Comparison of ENCODE assay signal across 22 cellular contexts in genomic region chr11:9594267-9595046, GRCh38. TPM values are rescaled to one million over a fixed set of nuclear protein-coding genes. Genes with fewer than 3 reads are reported as not detected.
DNase-seq lines count a peak whose midpoint lies in the region; ATAC-seq and TF ChIP-seq lines count a peak whose summit lies in the region.
"Had no signal": no experiment of that assay in that cellular context is flagged by ENCODE, and none has a peak within 500 bp of the region (broad histone marks: within the 10 kb centered on the region; RNA-seq: fewer than 3 reads in every experiment).

No MANE protein-coding gene starts in this region.

- no peaks in the 10 kb centered on the region for H3K9me2 ChIP-seq in OCI-LY1 (ENCODE audit: low read depth, low read length)

- TF ChIP-seq CTCF in Calu3 (IDR thresholded peaks at IDR 0.05; ENCODE audit: unreplicated experiment): no peak
- TF ChIP-seq CTCF in GM13976 (IDR thresholded peaks at IDR 0.05; ENCODE audit: borderline replicate concordance, control extremely low read depth, extremely low read depth, insufficient read depth, missing control alignments): no peak
- no peak for TF ChIP-seq CTCF in OCI-LY1 (IDR thresholded peaks at IDR 0.05; ENCODE audit: low read length)
- TF ChIP-seq CTCF in heart left ventricle (IDR thresholded peaks at IDR 0.05): no peak

- no peak for ATAC-seq in heart left ventricle
- ATAC-seq: foreskin keratinocyte; naive thymus-derived CD8-positive, alpha-beta T cell had no signal

- H3K27ac ChIP-seq in OCI-LY1 (ENCODE audit: low read depth, low read length, poor library complexity, severe bottlenecking) (peak overlapping the region; percentile 87), heart left ventricle (no peak overlapping the region)
- H3K27ac ChIP-seq: breast epithelium, foreskin keratinocyte, Peyer's patch, prostate gland, stomach, upper lobe of left lung had no signal

- no peak overlapping the region for H3K4me3 Mint-ChIP-seq in Calu3 (ENCODE audit: low read depth, unreplicated experiment)
- no peak overlapping the region for H3K4me3 Mint-ChIP-seq in activated T-cell treated with anti-CD3 and anti-CD28 coated beads, Interleukin-2, amount 50 U/mL, for 24 hours
- H3K4me3 Mint-ChIP-seq: naive thymus-derived CD8-positive, alpha-beta T cell had no signal

- H3K27me3 Mint-ChIP-seq in Calu3 (ENCODE audit: unreplicated experiment): no peaks in the 10 kb centered on the region
- H3K27me3 Mint-ChIP-seq in activated T-cell treated with anti-CD3 and anti-CD28 coated beads, Interleukin-2, amount 50 U/mL, for 24 hours: no peaks in the 10 kb centered on the region

- H3K4me1 ChIP-seq in OCI-LY1 (ENCODE audit: insufficient read depth, low read length, severe bottlenecking): peaks cover 53% of the 10 kb centered on the region
- H3K4me1 ChIP-seq in heart left ventricle: no peaks in the 10 kb centered on the region
- H3K4me1 ChIP-seq: breast epithelium, Peyer's patch, prostate gland, stomach, upper lobe of left lung had no signal

- peak overlapping the region; percentile 55 for H3K4me2 ChIP-seq in OCI-LY1 (ENCODE audit: low read length)

- CTCF ChIA-PET in Calu3 (lab: Charles Lee): interaction anchor here (0.6 to 1.0 kb wide), 2 partner anchors 18 to 1401 kb away, joined by 3 to 5 read pairs; no protein-coding TSS in a partner anchor

- H3K9me3 Mint-ChIP-seq in Calu3 (ENCODE audit: low read depth, unreplicated experiment): no peaks in the 10 kb centered on the region
- H3K9me3 Mint-ChIP-seq in activated T-cell treated with anti-CD3 and anti-CD28 coated beads, Interleukin-2, amount 50 U/mL, for 24 hours: no peaks in the 10 kb centered on the region
- H3K9me3 Mint-ChIP-seq: naive thymus-derived CD8-positive, alpha-beta T cell had no signal

- intact Hi-C loops in Calu3 (cut with micrococcal nuclease; ENCODE audit: unreplicated experiment): no loop called here
- intact Hi-C loops in heart left ventricle (cut with DNase I): no loop called here

- H3K4me3 ChIP-seq in OCI-LY1 (ENCODE audit: low read depth, low read length, poor library complexity, severe bottlenecking) (peak overlapping the region; percentile 19), heart left ventricle (no peak overlapping the region)
- H3K4me3 ChIP-seq: breast epithelium, Peyer's patch, prostate gland, stomach, upper lobe of left lung had no signal

- DNase-seq in Calu3: no peak
- DNase-seq in GM13976 (ENCODE audit: low spot score): peak; percentile 15
- DNase-seq in kidney tubule cell (ENCODE audit: low spot score): peak; percentile 38
- no peak for DNase-seq in heart left ventricle
- no peak for DNase-seq in HK-2 (ENCODE audit: unreplicated experiment)
- no peak for DNase-seq in activated T-cell treated with anti-CD3 and anti-CD28 coated beads, Interleukin-2, amount 50 U/mL, for 24 hours
- DNase-seq: activated CD4-positive, alpha-beta T cell treated with anti-CD3 and anti-CD28 coated beads for 1 hour; cortex of kidney; foreskin keratinocyte; hippocampal formation; mammary epithelial cell; naive thymus-derived CD8-positive, alpha-beta T cell; NCI-H2171; NCI-H82; Peyer's patch; stimulated activated CD4-positive, alpha-beta T cell treated with anti-CD3 and anti-CD28 coated beads, Interleukin-2, amount 100 ng/mL, for 24 hours; stomach; T-helper 9 cell had no signal

- in situ Hi-C loops in GM13976 (cut with MboI; ENCODE audit: low sequenced_read_pairs, unreplicated experiment): no loop called here

- H3K4me1 Mint-ChIP-seq in Calu3 (ENCODE audit: low read depth, unreplicated experiment): peaks cover 11% of the 10 kb centered on the region
- no peaks in the 10 kb centered on the region for H3K4me1 Mint-ChIP-seq in activated T-cell treated with anti-CD3 and anti-CD28 coated beads, Interleukin-2, amount 50 U/mL, for 24 hours (ENCODE audit: low read depth)

- H3K9ac ChIP-seq in OCI-LY1 (ENCODE audit: low read length): peak overlapping the region; percentile 42; the same call in 1 of the 2 replicates

- 82 to 85% (median 84%) methylated on average over 11 of the region's 11 CpGs for WGBS in heart left ventricle, 4 donors

- H2AFZ ChIP-seq in OCI-LY1 (ENCODE audit: low read length): no peak overlapping the region

- H3K27me3 ChIP-seq in OCI-LY1 (ENCODE audit: insufficient read depth, low read length) (no peaks in the 10 kb centered on the region), heart left ventricle (no peaks in the 10 kb centered on the region)
- H3K27me3 ChIP-seq: breast epithelium, foreskin keratinocyte, Peyer's patch, stomach, upper lobe of left lung had no signal

- H4K20me1 ChIP-seq in OCI-LY1 (ENCODE audit: insufficient read depth, low read length): no peaks in the 10 kb centered on the region

- TF ChIP-seq POLR2A in heart left ventricle (IDR thresholded peaks at IDR 0.05): no peak

- peaks cover 12% of the 10 kb centered on the region for H3K36me3 Mint-ChIP-seq in Calu3 (ENCODE audit: insufficient read depth, unreplicated experiment)
- peaks cover 20% of the 10 kb centered on the region for H3K36me3 Mint-ChIP-seq in activated T-cell treated with anti-CD3 and anti-CD28 coated beads, Interleukin-2, amount 50 U/mL, for 24 hours (ENCODE audit: low read depth)
- H3K36me3 Mint-ChIP-seq: naive thymus-derived CD8-positive, alpha-beta T cell had no signal

- H3K9me3 ChIP-seq in OCI-LY1 (ENCODE audit: low read length) (no peaks in the 10 kb centered on the region), heart left ventricle (no peaks in the 10 kb centered on the region)
- H3K9me3 ChIP-seq: breast epithelium, Peyer's patch, prostate gland, stomach, upper lobe of left lung had no signal

- H3K27ac Mint-ChIP-seq in Calu3 (ENCODE audit: unreplicated experiment): peak overlapping the region; percentile 4
- no peak overlapping the region for H3K27ac Mint-ChIP-seq in activated T-cell treated with anti-CD3 and anti-CD28 coated beads, Interleukin-2, amount 50 U/mL, for 24 hours
- H3K27ac Mint-ChIP-seq: naive thymus-derived CD8-positive, alpha-beta T cell had no signal

- no TSS peak for BruUV-seq in Calu3 (replicated peaks; lab: Mats Ljungman, UMichigan)

- H3K79me2 ChIP-seq in OCI-LY1 (ENCODE audit: insufficient read depth, low read length): no peaks in the 10 kb centered on the region

- H3K36me3 ChIP-seq in OCI-LY1 (ENCODE audit: insufficient read depth, low read length) (peaks cover 12% of the 10 kb centered on the region), heart left ventricle (peaks cover 0 to 12% (median 7%) of the 10 kb centered on the region in 9 donors)
- H3K36me3 ChIP-seq: breast epithelium, prostate gland had no signal

- H3F3A ChIP-seq in OCI-LY1 (ENCODE audit: insufficient read depth, low read length): peaks cover 12% of the 10 kb centered on the region; the same call in 1 of the 2 replicates

RNA-seq across cellular contexts. Expression of gene WEE1, which starts 21.0 kb away (rescaled TPM):
- 50.7 and 53.6 TPM in 2 replicates for total RNA-seq in Calu3 (2022)
- total RNA-seq in heart left ventricle: 10 to 100 TPM; 33.0 to 89.2 (median 68.7) TPM
- polyA plus RNA-seq in heart left ventricle: 10 to 100 TPM; 14.5 to 49.2 TPM

Comparison
In these comparisons a context has a peak if more than half of its experiments do, and no peak if none do; other contexts are left out.
1. DNase-seq: peak in GM13976 (single experiment) and kidney tubule cell (single experiment); none in Calu3 (single experiment), heart left ventricle (0 of 5), HK-2 (single experiment) and activated T-cell treated with anti-CD3 and anti-CD28 coated beads, Interleukin-2, amount 50 U/mL, for 24 hours (single experiment).